ENCODE assay signal across 18 cellular contexts in the genomic region with DNA sequence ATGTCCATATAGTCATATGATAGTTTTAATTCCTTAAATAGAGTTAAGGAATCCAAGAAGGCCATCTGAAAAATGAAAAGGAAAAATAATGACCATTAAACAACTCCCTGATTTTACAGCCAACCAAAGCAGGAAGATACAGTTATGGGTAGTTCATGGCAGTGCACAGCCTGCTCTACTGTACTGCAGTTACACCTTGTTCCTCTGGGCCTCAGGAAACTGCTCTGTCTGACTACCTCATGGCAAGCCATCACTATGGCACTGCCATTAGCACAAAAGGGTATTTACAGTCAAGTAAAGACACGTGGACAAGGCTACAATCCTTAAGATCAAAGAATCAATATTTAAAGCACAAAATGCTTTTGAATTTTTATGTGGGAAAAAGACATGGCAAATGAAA. TPM values are rescaled to one million over a fixed set of nuclear protein-coding genes. Genes with fewer than 3 reads are reported as not detected.
DNase-seq lines count a peak whose midpoint lies in the region; ATAC-seq, FAIRE-seq and TF ChIP-seq lines count a peak whose summit lies in the region.
"Had no signal": no experiment of that assay in that cellular context is flagged by ENCODE, and none has a peak within 500 bp of the region (broad histone marks: within the 10 kb centered on the region; RNA-seq: fewer than 3 reads in every experiment).

No MANE protein-coding gene starts in this region.

- no peak overlapping the region for H3K4me2 ChIP-seq in K562 (ENCODE audit: insufficient read depth, low read length)

- intact Hi-C loops in K562 (cut with micrococcal nuclease), result no loop called here

- H3K9ac ChIP-seq in K562 (ENCODE audit: insufficient read depth in 1 of 2, low read depth in 2 of 2, low read length in 2 of 2), result no peak overlapping the region

- no peak overlapping the region for H3K4me3 Mint-ChIP-seq in neural crest cell
- H3K4me3 Mint-ChIP-seq in naive thymus-derived CD8-positive, alpha-beta T cell, result no peak overlapping the region
- H3K4me3 Mint-ChIP-seq: CD4-positive, alpha-beta memory T cell; HFFc6 had no signal

- no peaks in the 10 kb centered on the region for H3K27me3 ChIP-seq in K562 (ENCODE audit: control insufficient read depth in 2 of 2, insufficient read depth in 2 of 2, low read length in 2 of 2)
- no peaks in the 10 kb centered on the region for H3K27me3 ChIP-seq in upper lobe of left lung

- no peak for FAIRE-seq in K562 (lab: Jason Lieb, UNC)
- FAIRE-seq: GM12892, H54 had no signal

- H3K4me3 ChIP-seq in K562 (no peak overlapping the region), upper lobe of left lung (no peak overlapping the region)
- H3K4me3 ChIP-seq: HAP-1 had no signal

- H4K20me1 ChIP-seq in K562 (replicated peaks; ENCODE audit: control insufficient read depth, insufficient read depth, low read length), result no peaks in the 10 kb centered on the region

- H3K9me1 ChIP-seq in K562 (ENCODE audit: control insufficient read depth, insufficient read depth, low read length), result no peaks in the 10 kb centered on the region

- no TSS peak for BruUV-seq in K562 (replicated peaks; lab: Mats Ljungman, UMichigan)

- H2AFZ ChIP-seq in K562 (ENCODE audit: low read depth, low read length), result no peak overlapping the region

- H3K4me1 ChIP-seq in K562 (replicated peaks in 1 of 2; ENCODE audit: control insufficient read depth in 2 of 2, insufficient read depth in 2 of 2, low read length in 2 of 2), result no peaks in the 10 kb centered on the region
- no peaks in the 10 kb centered on the region for H3K4me1 ChIP-seq in upper lobe of left lung

- peaks cover 20% of the 10 kb centered on the region for H3K36me3 Mint-ChIP-seq in neural crest cell (ENCODE audit: low read depth)
- peaks cover 5 to 78% (median 33%) of the 10 kb centered on the region in 3 donors for H3K36me3 Mint-ChIP-seq in naive thymus-derived CD8-positive, alpha-beta T cell

- TF ChIP-seq EP300 in K562 (IDR thresholded peaks at IDR 0.05; ENCODE audit: low read length) (no peak), upper lobe of left lung (IDR thresholded peaks at IDR 0.05) (no peak)

- H3K79me2 ChIP-seq in K562 (ENCODE audit: control insufficient read depth, insufficient read depth, low read length), result no peaks in the 10 kb centered on the region

- H3K36me3 ChIP-seq in K562 (ENCODE audit: control insufficient read depth, insufficient read depth, low read length), result peaks cover 13% of the 10 kb centered on the region; the same call in 1 of the 3 replicates
- H3K36me3 ChIP-seq in upper lobe of left lung, result peaks cover 5 to 78% (median 34%) of the 10 kb centered on the region in 4 donors

- 83% methylated on average over 1 of the region's 1 CpG for WGBS in K562 (ENCODE audit: insufficient coverage, low coverage, missing lambda C conversion rate)
- 91 to 100% methylated on average over 1 of the region's 1 CpG for WGBS in upper lobe of left lung, 2 donors

- DNase-seq in RPMI8226, result peak; percentile 13
- DNase-seq in K562 (ENCODE audit: extremely low read depth in 1 of 4, low spot score in 3 of 4), result no peak
- no peak for DNase-seq in neural crest cell (ENCODE audit: low read depth, low spot score)
- no peak for DNase-seq in naive thymus-derived CD8-positive, alpha-beta T cell
- DNase-seq in upper lobe of left lung, result no peak
- DNase-seq: C1 segment of cervical spinal cord; Calu3; CD4-positive, alpha-beta memory T cell; COR-L47; DMS53; DMS79 treated with DMSO at 0.1 percent for 48 hours; GF-D8; GOT3; HFFc6 had no signal

- no peaks in the 10 kb centered on the region for H3K9me3 Mint-ChIP-seq in neural crest cell
- H3K9me3 Mint-ChIP-seq in naive thymus-derived CD8-positive, alpha-beta T cell, result no peaks in the 10 kb centered on the region
- H3K9me3 Mint-ChIP-seq: CD4-positive, alpha-beta memory T cell; HFFc6 had no signal

- TF ChIP-seq POLR2A in K562 (conservative IDR thresholded peaks at IDR 0.05), result no peak
- TF ChIP-seq POLR2A in upper lobe of left lung (IDR thresholded peaks at IDR 0.05), result no peak

- peak overlapping the region; percentile 76 for H3K27ac Mint-ChIP-seq in neural crest cell (ENCODE audit: unreplicated experiment)
- H3K27ac Mint-ChIP-seq in naive thymus-derived CD8-positive, alpha-beta T cell, result no peak overlapping the region
- H3K27ac Mint-ChIP-seq: HFFc6 had no signal

- H3K27ac ChIP-seq in K562 (ENCODE audit: extremely low read depth, low read depth, low read length) (no peak overlapping the region), upper lobe of left lung (no peak overlapping the region)

- no peaks in the 10 kb centered on the region for H3K27me3 Mint-ChIP-seq in neural crest cell (ENCODE audit: low read depth)
- H3K27me3 Mint-ChIP-seq in naive thymus-derived CD8-positive, alpha-beta T cell, result no peaks in the 10 kb centered on the region
- H3K27me3 Mint-ChIP-seq: CD4-positive, alpha-beta memory T cell had no signal

- CTCF ChIA-PET in K562 (lab: Yijun Ruan, JAX; ENCODE audit: low intra/inter-chr PET ratio), result no interaction called here

- H3K9me3 ChIP-seq in K562 (replicated peaks; ENCODE audit: control insufficient read depth, insufficient read depth, low read depth, low read length), result no peaks in the 10 kb centered on the region
- H3K9me3 ChIP-seq in upper lobe of left lung, result no peaks in the 10 kb centered on the region
- H3K9me3 ChIP-seq: HAP-1 had no signal

- no peak for TF ChIP-seq RAD21 in K562 (CRISPR knock-in tag; conservative IDR thresholded peaks at IDR 0.05 in 1 of 2, IDR thresholded peaks at IDR 0.05 in 1 of 2)

- TF ChIP-seq CTCF in K562 (IDR thresholded peaks at IDR 0.05 in 2 of 3, conservative IDR thresholded peaks at IDR 0.05 in 1 of 3; ENCODE audit: insufficient read depth in 2 of 3, low read depth in 1 of 3, low read length in 3 of 3), result no peak
- no peak for TF ChIP-seq CTCF in neural crest cell (conservative IDR thresholded peaks at IDR 0.05)
- no peak for TF ChIP-seq CTCF in upper lobe of left lung (IDR thresholded peaks at IDR 0.05)

- ATAC-seq in K562, result 0 out of 3 replicates have a peak, but pooled peaks have one; percentile 45
- ATAC-seq in naive thymus-derived CD8-positive, alpha-beta T cell, result no peak
- no peak for ATAC-seq in HG02938 (IDR thresholded peaks at IDR 0.05; ENCODE audit: unreplicated experiment)
- ATAC-seq in upper lobe of left lung (ENCODE audit: low FRiP score in 2 of 2), result no peak

- in situ Hi-C loops in K562 (cut with MboI), result no loop called here

- H3K4me1 Mint-ChIP-seq in neural crest cell, result no peaks in the 10 kb centered on the region
- peaks cover 0 to 3% (median 0%) of the 10 kb centered on the region in 4 donors for H3K4me1 Mint-ChIP-seq in naive thymus-derived CD8-positive, alpha-beta T cell

- POLR2A ChIA-PET in K562 (lab: Yijun Ruan, JAX), result no interaction called here
- POLR2A ChIA-PET in naive thymus-derived CD8-positive, alpha-beta T cell (lab: Charles Lee), result no interaction called here

TF ChIP-seq in K562, 482 proteins besides CTCF, POLR2A, EP300 and RAD21:
- TF ChIP-seq, protein P1, sequence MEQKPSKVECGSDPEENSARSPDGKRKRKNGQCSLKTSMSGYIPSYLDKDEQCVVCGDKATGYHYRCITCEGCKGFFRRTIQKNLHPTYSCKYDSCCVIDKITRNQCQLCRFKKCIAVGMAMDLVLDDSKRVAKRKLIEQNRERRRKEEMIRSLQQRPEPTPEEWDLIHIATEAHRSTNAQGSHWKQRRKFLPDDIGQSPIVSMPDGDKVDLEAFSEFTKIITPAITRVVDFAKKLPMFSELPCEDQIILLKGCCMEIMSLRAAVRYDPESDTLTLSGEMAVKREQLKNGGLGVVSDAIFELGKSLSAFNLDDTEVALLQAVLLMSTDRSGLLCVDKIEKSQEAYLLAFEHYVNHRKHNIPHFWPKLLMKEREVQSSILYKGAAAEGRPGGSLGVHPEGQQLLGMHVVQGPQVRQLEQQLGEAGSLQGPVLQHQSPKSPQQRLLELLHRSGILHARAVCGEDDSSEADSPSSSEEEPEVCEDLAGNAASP (IDR thresholded peaks at IDR 0.05), result no peak
- no peak for TF ChIP-seq KLF13 (tag; IDR thresholded peaks at IDR 0.05; ENCODE audit: borderline replicate concordance, low read depth)
- TF ChIP-seq SRF (CRISPR knock-in tag; IDR thresholded peaks at IDR 0.05), result no peak
- no peak for TF ChIP-seq SMC3 (conservative IDR thresholded peaks at IDR 0.05; ENCODE audit: insufficient read depth, low read depth, low read length)
- TF ChIP-seq DMBX1 (CRISPR knock-in tag; IDR thresholded peaks at IDR 0.05; ENCODE audit: borderline replicate concordance), result no peak

RNA-seq across cellular contexts. Expression of a gene that starts 19.5 kb away (rescaled TPM):
- 31.4 and 68.3 TPM in 2 replicates for total RNA-seq in K562 (2011; cell fraction: chromatin; rRNA removed; ENCODE audit: low replicate concordance)
- 7.0 and 12.6 TPM in 2 replicates for total RNA-seq in K562 (2011; cell fraction: nucleolus; rRNA removed)
- 19.9 and 21.0 TPM in 2 replicates for total RNA-seq in K562 (2011; cell fraction: nucleoplasm; rRNA removed)
- total RNA-seq in K562 (2014; rRNA removed) (9.5 and 14.1 TPM in 2 replicates), K562 (2014; rRNA removed; fragmentation: Illumina TruSeq; extraction: Trizol) (11.8 and 13.5 TPM in 2 replicates), K562 (2015; rRNA removed; fragmentation: Illumina TruSeq; extraction: Trizol) (10.4 and 12.1 TPM in 2 replicates), K562 (2021) (10.4 and 11.5 TPM in 2 replicates), neural crest cell (39.2 and 44.5 TPM in 2 replicates), upper lobe of left lung (100 to 1,000 TPM in 4 of 6 donors, 10 to 100 TPM in 2; 71.4 to 286 (median 155) TPM)
- polyA plus RNA-seq in K562 (2011; rRNA removed) (12.0 and 13.0 TPM in 2 replicates), K562 (2014; fragmentation: Illumina TruSeq; extraction: Trizol) (6.4 and 7.6 TPM in 2 replicates), K562 (2014; fragmentation: Nextera tagmentation; extraction: Ambion mirVana) (1 to 10 TPM in 1 of 2 experiments, under 1 TPM in 1; 0.55 to 1.1 TPM), K562 (2014; rRNA removed) (5.1 and 5.4 TPM in 2 replicates)
- polyA plus RNA-seq in K562 (2011; cell fraction: cytosol; rRNA removed), result 5.9 and 6.3 TPM in 2 replicates
- 12.6 and 13.0 TPM in 2 replicates for polyA plus RNA-seq in K562 (2011; cell fraction: nucleus; rRNA removed)
- 5.9 TPM in 2 replicates for polyA plus RNA-seq in K562 (2012)
- polyA minus RNA-seq in K562 (2011; rRNA and poly(A)+ RNA removed), result 20.5 and 27.6 TPM in 2 replicates
- 6.0 and 8.6 TPM in 2 replicates for polyA minus RNA-seq in K562 (2011; cell fraction: cytosol; rRNA and poly(A)+ RNA removed)
- polyA minus RNA-seq in K562 (2011; cell fraction: nucleus; rRNA and poly(A)+ RNA removed), result 12.5 and 29.1 TPM in 2 replicates
- 10 to 100 TPM; 53.9 to 57.3 TPM for total RNA-seq in naive thymus-derived CD8-positive, alpha-beta T cell
- 10 to 100 TPM; 17.6 to 25.2 (median 22.7) TPM for polyA plus RNA-seq in naive thymus-derived CD8-positive, alpha-beta T cell
